Comparison of ENCODE assay signal across 32 cellular contexts in the genomic region with DNA sequence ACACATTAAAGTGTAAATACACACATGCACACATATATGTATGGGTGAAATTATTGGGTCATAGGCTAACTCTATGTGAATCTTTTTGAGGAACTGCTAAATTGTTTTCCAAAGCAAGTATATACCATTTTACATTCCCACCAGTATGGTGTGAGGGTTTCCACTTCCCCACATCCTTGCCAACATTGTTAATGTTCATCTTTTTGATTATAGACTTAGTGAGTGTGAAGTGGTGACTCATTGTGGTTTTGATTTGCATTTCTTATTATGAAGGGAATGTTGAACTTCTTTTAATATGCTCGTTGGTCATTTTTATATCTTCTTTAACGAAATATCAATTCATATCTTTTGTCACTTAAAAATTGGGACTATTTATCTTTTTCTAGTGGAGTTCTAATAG.
DNase-seq lines count a peak whose midpoint lies in the region; ATAC-seq, FAIRE-seq and TF ChIP-seq lines count a peak whose summit lies in the region.
"Had no signal": no experiment of that assay in that cellular context is flagged by ENCODE, and none has a peak within 500 bp of the region (broad histone marks: within the 10 kb centered on the region; RNA-seq: fewer than 3 reads in every experiment).

No MANE protein-coding gene starts in this region.

- TF ChIP-seq CTCF in colonic mucosa (IDR thresholded peaks at IDR 0.05): no peak

- ATAC-seq in HG03097 (IDR thresholded peaks at IDR 0.05; ENCODE audit: low FRiP score, unreplicated experiment): peak; percentile 40
- no peak for ATAC-seq in HG02938 (IDR thresholded peaks at IDR 0.05; ENCODE audit: unreplicated experiment)
- ATAC-seq in HG03095 (IDR thresholded peaks at IDR 0.05; ENCODE audit: unreplicated experiment): no peak
- no peak for ATAC-seq in GM19452 (IDR thresholded peaks at IDR 0.05; ENCODE audit: unreplicated experiment)
- ATAC-seq: gastrocnemius medialis; GM23338; right cardiac atrium; stimulated activated naive CD8-positive, alpha-beta T cell treated with anti-CD3 and anti-CD28 coated beads, Interleukin-15, Interleukin-2, amounts not matched to agents 100 U/mL and 50 U/mL, for 24 hours had no signal

- no peaks in the 10 kb centered on the region for H3K27me3 ChIP-seq in colonic mucosa
- H3K27me3 ChIP-seq: adrenal gland, brain microvascular endothelial cell, gastrocnemius medialis, neural progenitor cell, Peyer's patch, testis had no signal

- no peak overlapping the region for H3K27ac ChIP-seq in colonic mucosa
- H3K27ac ChIP-seq: adrenal gland, brain microvascular endothelial cell, gastrocnemius medialis, neural progenitor cell, Peyer's patch, testis had no signal

- no peaks in the 10 kb centered on the region for H3K36me3 ChIP-seq in colonic mucosa
- H3K36me3 ChIP-seq: adrenal gland, brain microvascular endothelial cell, gastrocnemius medialis, neural progenitor cell, Peyer's patch had no signal

- intact Hi-C loops in colonic mucosa (cut with DNase I): no loop called here

- H3K4me3 ChIP-seq in colonic mucosa: no peak overlapping the region
- H3K4me3 ChIP-seq: adrenal gland, gastrocnemius medialis, GM23338, neural progenitor cell, Peyer's patch, smooth muscle cell, testis had no signal

- FAIRE-seq in GM19239 (lab: Jason Lieb, UNC): peak; percentile 40

- no peaks in the 10 kb centered on the region for H3K4me1 ChIP-seq in colonic mucosa
- H3K4me1 ChIP-seq: adrenal gland, gastrocnemius medialis, neural progenitor cell, Peyer's patch, testis had no signal

- H3K9ac ChIP-seq in colonic mucosa (ENCODE audit: low read depth in 2 of 2, low read length in 2 of 2): no peak overlapping the region
- H3K9ac ChIP-seq: neural progenitor cell had no signal

- H3K9me3 ChIP-seq in colonic mucosa: no peaks in the 10 kb centered on the region
- H3K9me3 ChIP-seq: adrenal gland, gastrocnemius medialis, Peyer's patch, testis had no signal

- no peak for DNase-seq in GM19239 (ENCODE audit: insufficient read length, low spot score)
- DNase-seq in OCI-M1 (lab: John Stamatoyannopoulos, UW): peak; percentile 66
- DNase-seq in kidney tubule cell (ENCODE audit: low spot score): peak; percentile 15
- no peak for DNase-seq in colonic mucosa
- DNase-seq: activated CD4-positive, alpha-beta memory T cell treated with anti-CD3 and anti-CD28 coated beads, Interleukin-2, amount 10 ng/mL, durations not matched to agents 7 days and 5 days; activated CD4-positive, alpha-beta T cell treated with anti-CD3 and anti-CD28 coated beads for 1 hour; activated CD8-positive, alpha-beta memory T cell treated with anti-CD3 and anti-CD28 coated beads, Interleukin-2, amount 50 U/mL, for 4 hours; activated naive CD4-positive, alpha-beta T cell treated with anti-CD3 and anti-CD28 coated beads, Interleukin-2, amount 10 ng/mL, durations not matched to agents 7 days and 5 days; adrenal gland; brain microvascular endothelial cell; C1 segment of cervical spinal cord; gastrocnemius medialis; GDM1; HFFc6; Kasumi-1; NCI-H1417; NCI-H2029 treated with DMSO at 0.1 percent for 48 hours; NCI-H2227 treated with DMSO at 0.1 percent for 48 hours; NCI-H69; Peyer's patch; right cardiac atrium; SHP77 treated with DMSO at 0.1 percent for 48 hours; stimulated activated CD4-positive, alpha-beta T cell treated with anti-CD3 and anti-CD28 coated beads, Interleukin-1b, Interleukin-23, amount 100 ng/mL, for 48 hours; stimulated activated naive CD8-positive, alpha-beta T cell treated with anti-CD3 and anti-CD28 coated beads, Interleukin-15, Interleukin-2, amounts not matched to agents 100 U/mL and 50 U/mL, for 24 hours; testis had no signal

Comparison
In these comparisons a context has a peak if more than half of its experiments do, and no peak if none do; other contexts are left out.
1. DNase-seq: peak in OCI-M1 (single experiment) and kidney tubule cell (single experiment); none in GM19239 (single experiment) and colonic mucosa (single experiment).